10 cellular contexts compared by ENCODE assay signal in the genomic region with DNA sequence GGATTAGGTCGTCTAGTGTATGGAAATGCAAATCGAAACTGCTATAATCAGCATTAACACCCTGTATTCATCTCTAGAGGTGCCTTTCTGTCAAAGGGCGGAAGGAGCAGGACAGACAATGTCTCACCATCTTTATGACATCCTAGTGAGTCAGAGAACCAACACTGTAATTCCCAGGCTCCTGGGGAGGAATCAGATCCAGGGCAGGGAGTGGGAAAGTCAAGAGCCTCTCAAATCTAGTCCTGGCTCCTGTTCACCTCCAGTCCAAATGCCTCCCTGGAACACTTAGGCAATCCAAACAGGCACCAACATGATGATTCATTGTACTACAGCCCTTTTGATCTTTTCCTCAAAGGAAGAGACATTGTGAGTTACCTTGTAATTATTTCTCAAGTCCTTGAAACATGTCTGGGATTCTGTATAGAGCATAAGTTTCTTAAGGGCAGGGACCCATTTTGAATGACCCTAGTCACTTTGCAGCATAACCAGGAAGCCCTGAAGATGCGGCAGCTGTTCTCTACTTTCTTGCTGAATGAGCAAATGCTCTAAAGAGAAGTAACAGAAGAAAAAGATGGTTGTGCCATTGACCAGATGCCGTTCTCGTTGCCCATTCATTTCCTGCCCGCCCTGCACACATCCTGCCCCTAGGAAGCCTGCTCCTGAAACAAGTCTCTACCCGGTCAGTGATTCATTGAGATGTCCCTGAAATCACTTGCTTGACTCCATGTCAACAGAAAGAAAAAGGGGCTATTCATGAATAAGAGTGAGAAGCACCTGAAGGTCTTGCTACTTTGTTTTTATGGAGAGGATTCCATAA.
DNase-seq lines count a peak whose midpoint lies in the region; ATAC-seq, FAIRE-seq and TF ChIP-seq lines count a peak whose summit lies in the region.
"Had no signal": no experiment of that assay in that cellular context is flagged by ENCODE, and none has a peak within 500 bp of the region (broad histone marks: within the 10 kb centered on the region; RNA-seq: fewer than 3 reads in every experiment).

No MANE protein-coding gene starts in this region.

- H3K36me3 ChIP-seq in bronchial epithelial cell (ENCODE audit: control insufficient read depth, insufficient read depth, low read length) = no peaks in the 10 kb centered on the region
- H3K36me3 ChIP-seq in trophoblast cell (ENCODE audit: control insufficient read depth in 1 of 2, insufficient read depth in 2 of 2, low read length in 2 of 2) = no peaks in the 10 kb centered on the region

- peak overlapping the region; percentile 72 for H3K27ac ChIP-seq in trophoblast cell (ENCODE audit: low read depth, low read length)

- peaks cover 22% of the 10 kb centered on the region for H3K79me1 ChIP-seq in trophoblast cell (ENCODE audit: low read length)

- H2AK5ac ChIP-seq in trophoblast cell (ENCODE audit: low read length) = no peak overlapping the region

- WGBS in trophoblast cell (ENCODE audit: extremely low coverage, insufficient coverage, insufficient read length) = no CpG with 5 or more reads among the region's 8 CpGs

- H3K14ac ChIP-seq in trophoblast cell (ENCODE audit: low read length) = peak overlapping the region; percentile 7

- H2BK12ac ChIP-seq in trophoblast cell (ENCODE audit: low read length) = peak overlapping the region; percentile 9

- H4K91ac ChIP-seq in trophoblast cell (ENCODE audit: low read depth, low read length) = no peak overlapping the region

- H4K8ac ChIP-seq in trophoblast cell (ENCODE audit: low read depth, low read length) = no peak overlapping the region

- H3K4me2 ChIP-seq in trophoblast cell (ENCODE audit: low read length) = no peak overlapping the region

- peak overlapping the region; percentile 39 for H2BK5ac ChIP-seq in trophoblast cell (ENCODE audit: low read depth, low read length, poor library complexity)

- H3K4ac ChIP-seq in trophoblast cell (ENCODE audit: low read depth, low read length) = no peak overlapping the region

- H2BK120ac ChIP-seq in trophoblast cell (ENCODE audit: insufficient read depth, low read length, poor library complexity) = peak overlapping the region; percentile 5

- no peaks in the 10 kb centered on the region for H3K27me3 ChIP-seq in bronchial epithelial cell (ENCODE audit: control insufficient read depth, insufficient read depth, low read length)
- no peaks in the 10 kb centered on the region for H3K27me3 ChIP-seq in trophoblast cell (ENCODE audit: insufficient read depth, low read length)

- no peak overlapping the region for H3K9ac ChIP-seq in trophoblast cell (ENCODE audit: low read length)

- H3K23ac ChIP-seq in trophoblast cell (ENCODE audit: low read length) = no peak overlapping the region

- no peak for ATAC-seq in GM21381 (IDR thresholded peaks at IDR 0.05; ENCODE audit: unreplicated experiment)
- ATAC-seq: right cardiac atrium had no signal

- H4K12ac ChIP-seq in trophoblast cell (ENCODE audit: low read depth, low read length) = no peak overlapping the region

- no peak overlapping the region for H2AFZ ChIP-seq in trophoblast cell (ENCODE audit: insufficient read depth, low read length, poor library complexity)

- TF ChIP-seq CTCF in bronchial epithelial cell (IDR thresholded peaks at IDR 0.05; ENCODE audit: insufficient read depth, low read length, severe bottlenecking) = no peak

- H3K9me3 ChIP-seq in trophoblast cell (ENCODE audit: insufficient read depth, low read depth, low read length) = peaks cover 2% of the 10 kb centered on the region

- DNase-seq in ELF-1 (ENCODE audit: low read depth, low spot score) (peak; percentile 63), NCI-H2029 (lab: John Stamatoyannopoulos, UW) (peak; percentile 76), bronchial epithelial cell (ENCODE audit: low read depth) (peak; percentile 100), trophoblast cell (peak; percentile 84 to 87), NOMO-1 (lab: John Stamatoyannopoulos, UW; ENCODE audit: unreplicated experiment in 2 of 2) (no peak), Ammon's horn (ENCODE audit: low spot score) (no peak)
- DNase-seq: NCI-H1105 treated with DMSO at 0.1 percent for 48 hours, right cardiac atrium had no signal

- FAIRE-seq in bronchial epithelial cell (lab: Jason Lieb, UNC) = peak; percentile 96
- FAIRE-seq: TTC549 had no signal

- no peak overlapping the region for H3K18ac ChIP-seq in trophoblast cell (ENCODE audit: low read length)

- H3K79me2 ChIP-seq in trophoblast cell (ENCODE audit: control insufficient read depth, insufficient read depth, low read length, poor library complexity) = peaks cover 2% of the 10 kb centered on the region

- H3K4me3 ChIP-seq in bronchial epithelial cell (ENCODE audit: low read depth, low read length) (no peak overlapping the region), trophoblast cell (ENCODE audit: low read depth, low read length) (no peak overlapping the region)

- peaks cover 8 to 14% of the 10 kb centered on the region in 2 experiments for H3K4me1 ChIP-seq in trophoblast cell (ENCODE audit: control insufficient read depth in 1 of 2, insufficient read depth in 2 of 2, low read length in 2 of 2)

Comparison
In these comparisons a context has a peak if more than half of its experiments do, and no peak if none do; other contexts are left out.
1. DNase-seq: peak in ELF-1 (single experiment), NCI-H2029 (single experiment), bronchial epithelial cell (single experiment) and trophoblast cell (2 of 2); none in NOMO-1 (0 of 2) and Ammon's horn (single experiment).